ENCODE assay signal across 8 cellular contexts in the genomic region with DNA sequence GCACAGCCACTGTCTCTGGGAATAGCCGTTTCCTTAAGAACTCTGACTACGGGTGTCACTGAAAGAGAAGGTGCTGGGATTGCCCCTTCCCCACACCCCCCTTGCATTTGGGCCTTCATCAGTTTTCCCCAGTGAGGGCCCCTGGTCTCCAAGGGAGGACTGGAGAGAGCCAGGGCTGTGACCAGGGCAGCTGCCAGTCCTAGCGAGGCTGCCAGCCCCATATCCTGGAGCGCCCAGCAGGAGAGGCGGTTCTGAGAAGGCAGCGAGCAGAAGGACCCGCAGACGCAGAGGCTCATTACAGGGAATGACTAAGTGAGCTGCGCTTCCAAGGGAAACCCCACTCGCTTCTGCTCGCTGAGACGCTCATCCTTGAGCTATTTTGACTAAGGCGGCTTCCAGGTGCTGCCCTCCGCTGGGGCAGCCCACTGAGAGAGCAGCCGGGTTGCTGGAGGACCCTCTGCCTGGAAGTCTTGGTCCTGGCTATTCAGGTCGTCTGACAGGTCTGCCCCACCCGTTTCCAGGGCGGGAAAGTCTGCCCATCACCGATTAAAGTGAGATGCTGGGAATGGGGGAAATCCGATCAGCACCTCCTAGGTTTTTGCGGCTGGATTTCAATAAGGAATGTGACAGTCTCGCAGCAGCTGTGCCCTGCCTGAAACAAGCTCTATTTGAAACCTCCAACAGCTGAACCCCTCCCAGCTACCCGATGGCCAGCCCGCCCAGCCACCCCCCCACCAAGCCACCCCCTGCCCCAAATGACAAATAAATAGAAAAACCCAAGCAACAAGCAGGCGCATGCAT. TPM values are rescaled to one million over a fixed set of nuclear protein-coding genes. Genes with fewer than 3 reads are reported as not detected.
DNase-seq lines count a peak whose midpoint lies in the region; ATAC-seq, FAIRE-seq and TF ChIP-seq lines count a peak whose summit lies in the region.

No MANE protein-coding gene starts in this region.

- H3K27me3 ChIP-seq in GM06990 (replicated peaks; ENCODE audit: control insufficient read depth, insufficient read depth, low read length) (no peaks in the 10 kb centered on the region), H1 (replicated peaks in 1 of 4; ENCODE audit: control insufficient read depth in 3 of 4, extremely low read depth in 1 of 4, insufficient read depth in 3 of 4, low read length in 3 of 4) (peaks cover 0 to 10% (median 7%) of the 10 kb centered on the region in 4 experiments; a peak in 3 of 7 replicates)

- no peak overlapping the region for H3K56ac ChIP-seq in H1 (replicated peaks; ENCODE audit: insufficient read length, low read depth, low read length)

- DNase-seq in GM06990 (ENCODE audit: extremely low read depth, insufficient read length), result no peak
- DNase-seq in NCI-H2107 treated with DMSO at 0.1 percent for 48 hours (lab: John Stamatoyannopoulos, UW; ENCODE audit: unreplicated experiment), result peak; percentile 56
- DNase-seq in H1 (ENCODE audit: low read depth in 1 of 2, low spot score in 2 of 2), result no peak
- no peak for DNase-seq in omental fat pad (ENCODE audit: low spot score)
- DNase-seq in NK-92 (lab: John Stamatoyannopoulos, UW; ENCODE audit: unreplicated experiment), result no peak
- DNase-seq in activated CD4-positive, alpha-beta T cell treated with anti-CD3 and anti-CD28 coated beads for 1 hour, result no peak
- DNase-seq in activated naive CD4-positive, alpha-beta T cell treated with anti-CD3 and anti-CD28 coated beads, Interleukin-2, amount 50 U/mL, for 16 hours, result no peak

- H2BK120ac ChIP-seq in H1 (replicated peaks; ENCODE audit: low read depth, low read length), result no peak overlapping the region

- H2BK12ac ChIP-seq in H1 (ENCODE audit: low read depth, low read length), result no peak overlapping the region

- H4K20me1 ChIP-seq in H1 (replicated peaks in 1 of 2; ENCODE audit: control insufficient read depth in 1 of 2, insufficient read depth in 2 of 2, low read length in 2 of 2), result no peaks in the 10 kb centered on the region

- TF ChIP-seq RAD21 in H1 (IDR thresholded peaks at IDR 0.05 in 1 of 2, conservative IDR thresholded peaks at IDR 0.05 in 1 of 2; ENCODE audit: low read depth in 2 of 2, low read length in 2 of 2), result no peak

- H4K91ac ChIP-seq in H1 (replicated peaks; ENCODE audit: insufficient read length, low read length), result no peak overlapping the region

- H3K4me3 ChIP-seq in GM06990 (replicated peaks; ENCODE audit: low read depth, low read length) (peak overlapping the region; percentile 66), H1 (ENCODE audit: extremely low read depth in 1 of 4, insufficient read depth in 2 of 4, low read depth in 3 of 4, low read length in 4 of 4) (peak overlapping the region in 3 of 4 experiments; percentile 11 to 58 (median 26); a peak in 4 of 8 replicates)

- H2BK15ac ChIP-seq in H1 (ENCODE audit: low read length), result no peak overlapping the region; the same call in 1 of the 2 replicates

- TF ChIP-seq EP300 in H1 (IDR thresholded peaks at IDR 0.05; ENCODE audit: borderline replicate concordance in 1 of 2, low read depth in 2 of 2, low read length in 2 of 2), result no peak

- peak overlapping the region; percentile 25; the same call in 1 of the 2 replicates for H3K18ac ChIP-seq in H1 (ENCODE audit: extremely low read depth, low read length)

- H2AFZ ChIP-seq in H1 (ENCODE audit: low read length), result no peak overlapping the region

- TF ChIP-seq CTCF in GM06990 (IDR thresholded peaks at IDR 0.05; ENCODE audit: insufficient read depth, low read length, poor library complexity, severe bottlenecking) (peak; percentile 3), H1 (IDR thresholded peaks at IDR 0.05; ENCODE audit: control extremely low read depth in 1 of 3, insufficient read depth in 1 of 3, low read depth in 1 of 3, low read length in 3 of 3) (no peak), omental fat pad (IDR thresholded peaks at IDR 0.05) (no peak)

- H2AK5ac ChIP-seq in H1 (ENCODE audit: low read depth, low read length), result no peak overlapping the region

- no peak for FAIRE-seq in H1 (lab: Jason Lieb, UNC)

- ATAC-seq in omental fat pad (ENCODE audit: low FRiP score), result peak; percentile 66
- ATAC-seq in HG03439 (IDR thresholded peaks at IDR 0.05; ENCODE audit: unreplicated experiment), result no peak

- H3K14ac ChIP-seq in H1 (ENCODE audit: insufficient read length), result no peak overlapping the region

- no peak overlapping the region for H3K27ac ChIP-seq in H1 (ENCODE audit: low read depth, low read length)

- H3K9ac ChIP-seq in H1 (replicated peaks in 1 of 4; ENCODE audit: extremely low read depth in 1 of 4, low read depth in 3 of 4, low read length in 3 of 4), result no peak overlapping the region

- peaks cover 3% of the 10 kb centered on the region; the same call in 1 of the 2 replicates for H3K23me2 ChIP-seq in H1 (ENCODE audit: low read depth, low read length)

- no peaks in the 10 kb centered on the region for H3K9me3 ChIP-seq in H1 (ENCODE audit: insufficient read depth in 2 of 2, low read depth in 1 of 2, low read length in 1 of 2)

- peaks cover 13 to 59% (median 25%) of the 10 kb centered on the region in 4 experiments; a peak in 6 of 7 replicates for H3K4me1 ChIP-seq in H1 (replicated peaks in 1 of 4; ENCODE audit: control insufficient read depth in 3 of 4, insufficient read depth in 4 of 4, low read length in 3 of 4)

- TF ChIP-seq POLR2A in H1 (IDR thresholded peaks at IDR 0.05; ENCODE audit: control extremely low read depth in 1 of 2, low read depth in 2 of 2, low read length in 2 of 2), result no peak

- H2BK20ac ChIP-seq in H1 (ENCODE audit: low read length), result no peak overlapping the region

- POLR2A ChIA-PET in H1 (lab: Charles Lee; ENCODE audit: partially characterized antibody), result interaction anchor here (0.9 to 3.6 kb wide), 7 partner anchors 8 to 294 kb away, joined by 3 to 15 read pairs (median 3); no protein-coding TSS in a partner anchor

- 31% methylated on average over 23 of the region's 25 CpGs; no CpG with 5 or more reads in 1 of the 2 experiments for WGBS in H1 (ENCODE audit: extremely low coverage in 1 of 2, insufficient coverage in 1 of 2, insufficient read length in 1 of 2, insufficient replicate concordance in 2 of 2, low coverage in 1 of 2, low lambda C conversion rate in 2 of 2, missing lambda C conversion rate in 1 of 2), 2 experiments

- CTCF ChIA-PET in H1 (lab: Charles Lee; ENCODE audit: partially characterized antibody), result interaction anchor here (0.6 to 6.3 kb wide), 20 partner anchors 11 to 531 kb away, joined by 3 to 80 read pairs (median 5); no protein-coding TSS in a partner anchor

- no peak overlapping the region for H4K8ac ChIP-seq in H1 (ENCODE audit: extremely low read depth, insufficient read depth, low read length)

- H2BK5ac ChIP-seq in H1 (ENCODE audit: low read depth, low read length), result 0 out of 2 replicates have a peak overlapping the region, but pooled peaks have one; percentile 2

- H3K36me3 ChIP-seq in GM06990 (ENCODE audit: control insufficient read depth, insufficient read depth, low read length) (no peaks in the 10 kb centered on the region), H1 (ENCODE audit: control insufficient read depth in 2 of 4, insufficient read depth in 4 of 4, low read length in 3 of 4) (no peaks in the 10 kb centered on the region)

- no peak overlapping the region for H4K5ac ChIP-seq in H1 (ENCODE audit: insufficient read length, low read depth, low read length)

- no peaks in the 10 kb centered on the region for H3K79me1 ChIP-seq in H1 (ENCODE audit: low read depth, low read length)

- H3K79me2 ChIP-seq in H1 (ENCODE audit: control insufficient read depth in 1 of 2, insufficient read depth in 2 of 2, low read length in 2 of 2), result no peaks in the 10 kb centered on the region

- no peak overlapping the region for H3K23ac ChIP-seq in H1 (ENCODE audit: insufficient read length)

- peak overlapping the region; percentile 49 to 58 for H3K4me2 ChIP-seq in H1 (ENCODE audit: insufficient read depth in 1 of 2, low read depth in 2 of 2, low read length in 2 of 2)

- no peak overlapping the region for H3K4ac ChIP-seq in H1 (replicated peaks; ENCODE audit: insufficient read length, low read depth, low read length)

TF ChIP-seq in H1, 55 proteins besides CTCF, POLR2A, EP300 and RAD21:
- TF ChIP-seq ZNF274 (IDR thresholded peaks at IDR 0.05; ENCODE audit: borderline replicate concordance, extremely low read depth, low read length) (no peak), GABPA (IDR thresholded peaks at IDR 0.05; ENCODE audit: borderline replicate concordance, insufficient read depth, low read length) (0 out of 2 replicates have a peak, but pooled peaks have one; percentile 10), BCL11A (IDR thresholded peaks at IDR 0.05; ENCODE audit: low read depth in 2 of 2, low read length in 2 of 2) (no peak), SUZ12 (IDR thresholded peaks at IDR 0.05; ENCODE audit: low read length) (no peak), SIN3A (conservative IDR thresholded peaks at IDR 0.05 in 1 of 2, IDR thresholded peaks at IDR 0.05 in 1 of 2; ENCODE audit: low read depth in 1 of 2, low read length in 2 of 2) (0 out of 4 replicates have a peak, but pooled peaks of 1 of the 2 experiments have one; percentile 39), PHF8 (conservative IDR thresholded peaks at IDR 0.05; ENCODE audit: low read depth, low read length) (no peak)

RNA-seq across cellular contexts. Expression of a gene that starts 2.9 kb away (rescaled TPM):
- total RNA-seq in H1 (2021; fragmentation: NEBNext Ultra II Directional; extraction: Animal tissue kit (Norgen Biotek cat#: 25700)), result 2.8 and 3.0 TPM in 2 replicates
- 3.7 and 4.5 TPM in 2 replicates for polyA plus RNA-seq in H1 (2011; rRNA removed)
- 2.1 TPM for polyA plus RNA-seq in H1 (2011; cell fraction: cytosol; rRNA removed)
- polyA plus RNA-seq in H1 (2011; cell fraction: nucleus; rRNA removed), result 5.4 TPM
- 2.8 to 4.4 TPM (median 3.5 TPM) in 4 replicates for polyA plus RNA-seq in H1 (2012, experiment 1 of 2)
- 1.6 TPM for polyA plus RNA-seq in H1 (2012, experiment 2 of 2)
- 1.7 TPM for polyA plus RNA-seq in H1 (2013, experiment 1 of 2)
- polyA plus RNA-seq in H1 (2013, experiment 2 of 2), result 1.9 TPM
- polyA minus RNA-seq in H1 (2011; rRNA and poly(A)+ RNA removed), result 5.4 and 9.2 TPM in 2 replicates
- polyA minus RNA-seq in H1 (2011; cell fraction: cytosol; rRNA and poly(A)+ RNA removed), result 3.9 TPM
- 4.1 TPM for polyA minus RNA-seq in H1 (2011; cell fraction: nucleus; rRNA and poly(A)+ RNA removed)
- 1 to 10 TPM in 2 of 4 donors, under 1 TPM in 2; 0.24 to 2.4 (median 0.95) TPM for total RNA-seq in omental fat pad
